ENCODE assay signal across 12 cellular contexts in the genomic region with DNA sequence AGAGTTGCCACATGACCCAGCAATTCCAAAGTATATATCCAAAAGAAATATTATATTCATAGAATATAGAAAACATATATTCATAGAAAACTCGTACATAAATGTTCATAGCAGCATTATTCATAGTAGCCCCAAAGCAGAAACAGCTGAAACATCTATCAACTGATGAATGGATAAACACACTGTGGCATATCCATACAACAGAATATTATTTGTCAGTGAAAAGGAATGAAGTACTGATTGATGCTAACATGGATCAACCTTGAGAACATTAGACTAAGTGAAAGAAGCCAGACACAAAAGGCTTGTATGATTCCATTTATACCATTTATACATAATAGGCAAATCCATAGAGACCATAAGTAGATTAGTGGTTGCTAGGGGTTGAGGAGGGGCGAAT. TPM values are rescaled to one million over a fixed set of nuclear protein-coding genes. Genes with fewer than 3 reads are reported as not detected.
DNase-seq lines count a peak whose midpoint lies in the region; ATAC-seq and TF ChIP-seq lines count a peak whose summit lies in the region.
"Had no signal": no experiment of that assay in that cellular context is flagged by ENCODE, and none has a peak within 500 bp of the region (broad histone marks: within the 10 kb centered on the region; RNA-seq: fewer than 3 reads in every experiment).

No MANE protein-coding gene starts in this region.

- no peak for TF ChIP-seq CTCF in SK-N-SH (IDR thresholded peaks at IDR 0.05)
- TF ChIP-seq CTCF in hepatocyte (IDR thresholded peaks at IDR 0.05; ENCODE audit: poor library complexity) = no peak

- peaks cover 84% of the 10 kb centered on the region for H3K79me2 ChIP-seq in SK-N-SH (ENCODE audit: insufficient read depth)
- H3K79me2 ChIP-seq in hepatocyte = peaks cover 78% of the 10 kb centered on the region

- TF ChIP-seq POLR2A in GM18505 (IDR thresholded peaks at IDR 0.05; ENCODE audit: borderline replicate concordance, extremely low read depth, insufficient read depth, insufficient read length) = no peak

- H3K9me3 Mint-ChIP-seq in stimulated activated effector memory CD8-positive, alpha-beta T cell treated with anti-CD3 and anti-CD28 coated beads, Interleukin-12 subunit alpha, Interleukin-12 subunit beta, amount 100 ng/mL, for 72 hours = no peaks in the 10 kb centered on the region
- H3K9me3 Mint-ChIP-seq in immature natural killer cell = no peaks in the 10 kb centered on the region
- H3K9me3 Mint-ChIP-seq: activated naive CD4-positive, alpha-beta T cell treated with anti-CD3 and anti-CD28 coated beads for 36 hours had no signal

- H3K36me3 ChIP-seq in SK-N-SH (replicated peaks in 1 of 2; ENCODE audit: control insufficient read depth in 1 of 2, insufficient read depth in 2 of 2, low read length in 1 of 2) = no peaks in the 10 kb centered on the region
- no peaks in the 10 kb centered on the region for H3K36me3 ChIP-seq in hepatocyte (replicated peaks; ENCODE audit: insufficient read depth, low read depth)
- H3K36me3 ChIP-seq: tibial artery had no signal

- H3K4me1 ChIP-seq in SK-N-SH (ENCODE audit: control insufficient read depth in 1 of 2, insufficient read depth in 2 of 2, low read depth in 1 of 2, low read length in 1 of 2) (peaks cover 18 to 60% of the 10 kb centered on the region in 2 experiments), hepatocyte (ENCODE audit: insufficient read depth) (peaks cover 26% of the 10 kb centered on the region)

- H3K9me2 ChIP-seq in SK-N-SH = no peaks in the 10 kb centered on the region
- no peaks in the 10 kb centered on the region for H3K9me2 ChIP-seq in hepatocyte (replicated peaks; ENCODE audit: insufficient read depth)

- H3K27ac Mint-ChIP-seq in T-helper 17 cell = peak overlapping the region; percentile 98
- H3K27ac Mint-ChIP-seq in stimulated activated effector memory CD8-positive, alpha-beta T cell treated with anti-CD3 and anti-CD28 coated beads, Interleukin-12 subunit alpha, Interleukin-12 subunit beta, amount 100 ng/mL, for 72 hours = peak overlapping the region; percentile 96
- H3K27ac Mint-ChIP-seq in immature natural killer cell = peak overlapping the region in 2 of 6 donors; percentile 34 to 38

- H3K4me1 Mint-ChIP-seq in T-helper 17 cell = peaks cover 27% of the 10 kb centered on the region
- H3K4me1 Mint-ChIP-seq in stimulated activated effector memory CD8-positive, alpha-beta T cell treated with anti-CD3 and anti-CD28 coated beads, Interleukin-12 subunit alpha, Interleukin-12 subunit beta, amount 100 ng/mL, for 72 hours = peaks cover 49% of the 10 kb centered on the region
- H3K4me1 Mint-ChIP-seq in immature natural killer cell = peaks cover 13 to 15% of the 10 kb centered on the region in 2 donors

- H3K4me2 ChIP-seq in SK-N-SH (no peak overlapping the region), hepatocyte (no peak overlapping the region)

- H3K27me3 Mint-ChIP-seq in T-helper 17 cell = no peaks in the 10 kb centered on the region
- no peaks in the 10 kb centered on the region for H3K27me3 Mint-ChIP-seq in immature natural killer cell (ENCODE audit: low read depth in 3 of 3)

- TF ChIP-seq RAD21 in SK-N-SH (IDR thresholded peaks at IDR 0.05; ENCODE audit: low read length) = no peak

- peaks cover 7% of the 10 kb centered on the region for H4K20me1 ChIP-seq in SK-N-SH (ENCODE audit: insufficient read depth)
- no peaks in the 10 kb centered on the region for H4K20me1 ChIP-seq in hepatocyte (ENCODE audit: insufficient read depth, poor library complexity, severe bottlenecking)

- 98% methylated on average over 2 of the region's 2 CpGs for WGBS in SK-N-SH (ENCODE audit: low lambda C conversion rate)
- 94% methylated on average over 2 of the region's 2 CpGs for WGBS in hepatocyte (ENCODE audit: low lambda C conversion rate, missing lambda C conversion rate)

- DNase-seq in SK-N-SH (no peak), T-helper 17 cell (no peak), hepatocyte (ENCODE audit: low spot score) (no peak), immature natural killer cell (no peak)
- no peak for DNase-seq in stimulated activated effector memory CD8-positive, alpha-beta T cell treated with anti-CD3 and anti-CD28 coated beads, Interleukin-12 subunit alpha, Interleukin-12 subunit beta, amount 100 ng/mL, for 72 hours (ENCODE audit: low spot score in 2 of 2)
- no peak for DNase-seq in stimulated activated naive CD4-positive, alpha-beta T cell (lab: John Stamatoyannopoulos, UW)
- DNase-seq: activated naive CD4-positive, alpha-beta T cell treated with anti-CD3 and anti-CD28 coated beads for 36 hours; NCI-H1048; NK-92 treated with Interleukin-12 subunit alpha and Interleukin-12 subunit beta, amount 100 ng/mL, for 24 hours; tibial artery had no signal

- CTCF ChIA-PET in SK-N-SH (lab: Yijun Ruan, JAX) = interaction anchor here (1.4 to 9.1 kb wide), 2 partner anchors 10 to 75 kb away, joined by 3 to 53 read pairs; no protein-coding TSS in a partner anchor

- no peaks in the 10 kb centered on the region for H3K27me3 ChIP-seq in SK-N-SH (ENCODE audit: insufficient read depth)
- H3K27me3 ChIP-seq in hepatocyte = no peaks in the 10 kb centered on the region
- H3K27me3 ChIP-seq: tibial artery had no signal

- H3K4me3 Mint-ChIP-seq in T-helper 17 cell (no peak overlapping the region), immature natural killer cell (no peak overlapping the region)
- no peak overlapping the region for H3K4me3 Mint-ChIP-seq in stimulated activated effector memory CD8-positive, alpha-beta T cell treated with anti-CD3 and anti-CD28 coated beads, Interleukin-12 subunit alpha, Interleukin-12 subunit beta, amount 100 ng/mL, for 72 hours
- H3K4me3 Mint-ChIP-seq: activated naive CD4-positive, alpha-beta T cell treated with anti-CD3 and anti-CD28 coated beads for 36 hours had no signal

- no peak for ATAC-seq in SK-N-SH treated with all-trans-retinoic acid at 6 μM for 48 hours
- no peak for ATAC-seq in T-helper 17 cell
- ATAC-seq in stimulated activated effector memory CD8-positive, alpha-beta T cell treated with anti-CD3 and anti-CD28 coated beads, Interleukin-12 subunit alpha, Interleukin-12 subunit beta, amount 100 ng/mL, for 72 hours = no peak
- ATAC-seq in GM18505 (IDR thresholded peaks at IDR 0.05; ENCODE audit: unreplicated experiment) = no peak

- H3K36me3 Mint-ChIP-seq in T-helper 17 cell (ENCODE audit: low read depth) (no peaks in the 10 kb centered on the region), immature natural killer cell (no peaks in the 10 kb centered on the region)
- H3K36me3 Mint-ChIP-seq in stimulated activated effector memory CD8-positive, alpha-beta T cell treated with anti-CD3 and anti-CD28 coated beads, Interleukin-12 subunit alpha, Interleukin-12 subunit beta, amount 100 ng/mL, for 72 hours = peaks cover 21% of the 10 kb centered on the region

- H3K9me3 ChIP-seq in SK-N-SH = no peaks in the 10 kb centered on the region
- H3K9me3 ChIP-seq in T-helper 17 cell (ENCODE audit: control insufficient read depth, low read length, poor library complexity, severe bottlenecking) = no peaks in the 10 kb centered on the region
- H3K9me3 ChIP-seq in hepatocyte (ENCODE audit: low read depth) = no peaks in the 10 kb centered on the region
- H3K9me3 ChIP-seq: tibial artery had no signal

- H3K27ac ChIP-seq in SK-N-SH (ENCODE audit: low read depth in 2 of 2, low read length in 1 of 2) (peak overlapping the region in 1 of 2 experiments; percentile 93; a peak in 1 of 4 replicates), hepatocyte (peak overlapping the region; percentile 78)

- H3F3A ChIP-seq in SK-N-SH (replicated peaks; ENCODE audit: insufficient read depth) = peaks cover 64% of the 10 kb centered on the region

- H2AFZ ChIP-seq in SK-N-SH (ENCODE audit: low read depth) (no peak overlapping the region), hepatocyte (no peak overlapping the region)

- POLR2A ChIA-PET in SK-N-SH (lab: Yijun Ruan, JAX) = no interaction called here

- no peak overlapping the region for H3K9ac ChIP-seq in SK-N-SH

- TF ChIP-seq EP300 in SK-N-SH (IDR thresholded peaks at IDR 0.05; ENCODE audit: borderline replicate concordance in 1 of 2, low read depth in 1 of 2, low read length in 1 of 2) = no peak

- H3K4me3 ChIP-seq in SK-N-SH (ENCODE audit: low read depth in 2 of 2, low read length in 1 of 2) (no peak overlapping the region), hepatocyte (no peak overlapping the region)
- H3K4me3 ChIP-seq: tibial artery had no signal

TF ChIP-seq in SK-N-SH treated with all-trans-retinoic acid at 6 μM for 48 hours, 23 proteins besides CTCF, POLR2A, EP300 and RAD21:
- peak; percentile 98 for TF ChIP-seq ZNF8 (CRISPR knock-in tag; IDR thresholded peaks at IDR 0.05)
- no peak for TF ChIP-seq ZFP30 (CRISPR knock-in tag; IDR thresholded peaks at IDR 0.05)

TF ChIP-seq in SK-N-SH, 30 proteins besides CTCF, POLR2A, EP300 and RAD21 (continues in another document):
- no peak for TF ChIP-seq GATA2 (CRISPR knock-in tag; IDR thresholded peaks at IDR 0.05)
- TF ChIP-seq SMC3 (IDR thresholded peaks at IDR 0.05; ENCODE audit: low read depth, low read length) = no peak
- TF ChIP-seq RCOR1 (IDR thresholded peaks at IDR 0.05; ENCODE audit: low read length) = no peak
- no peak for TF ChIP-seq FOSL2 (IDR thresholded peaks at IDR 0.05; ENCODE audit: borderline replicate concordance, low read depth)
- TF ChIP-seq, protein P1, sequence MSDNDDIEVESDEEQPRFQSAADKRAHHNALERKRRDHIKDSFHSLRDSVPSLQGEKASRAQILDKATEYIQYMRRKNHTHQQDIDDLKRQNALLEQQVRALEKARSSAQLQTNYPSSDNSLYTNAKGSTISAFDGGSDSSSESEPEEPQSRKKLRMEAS (IDR thresholded peaks at IDR 0.05; ENCODE audit: low read depth) = no peak
- no peak for TF ChIP-seq YY1 (IDR thresholded peaks at IDR 0.05; ENCODE audit: low read depth)

RNA-seq across cellular contexts. Expression of a gene that starts 21.7 kb away (rescaled TPM):
- 37.6 and 45.9 TPM in 2 replicates for polyA plus RNA-seq in SK-N-SH (2012; rRNA removed)
- 34.1 and 37.3 TPM in 2 replicates for polyA plus RNA-seq in SK-N-SH (2012; cell fraction: cytosol; rRNA removed)
- 141 and 172 TPM in 2 replicates for polyA plus RNA-seq in SK-N-SH (2012; cell fraction: nucleus; rRNA removed)
- 100 to 1,000 TPM; 510 to 525 TPM for total RNA-seq in T-helper 17 cell
- total RNA-seq in hepatocyte = 136 TPM in 2 replicates
- 47.1 and 60.1 TPM in 2 replicates for polyA plus RNA-seq in hepatocyte
- 100 to 1,000 TPM in 1 of 3 donors, 10 to 100 TPM in 2; 12.7 to 152 (median 12.9) TPM for polyA plus RNA-seq in immature natural killer cell
